Comparison of ENCODE assay signal across 21 cellular contexts in the genomic region with DNA sequence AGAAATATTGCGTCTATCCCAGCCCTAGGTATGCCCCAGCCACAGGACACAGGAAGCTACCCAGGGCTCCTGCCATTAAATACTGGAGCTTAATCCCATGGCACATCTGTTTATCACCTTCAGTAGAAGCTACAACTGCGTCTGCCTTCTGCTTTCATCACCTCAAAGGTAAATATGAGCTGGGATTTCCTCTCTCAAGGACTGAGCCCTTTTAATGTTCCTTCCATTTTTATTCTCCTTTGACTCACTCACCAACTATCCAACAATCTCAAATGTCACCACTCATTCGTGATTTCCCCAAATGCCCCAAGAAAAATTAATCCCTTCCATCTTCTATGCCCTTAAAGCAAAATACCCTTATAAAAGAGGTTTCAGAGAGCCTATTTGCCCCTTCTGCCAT. TPM values are rescaled to one million over a fixed set of nuclear protein-coding genes. Genes with fewer than 3 reads are reported as not detected.
DNase-seq lines count a peak whose midpoint lies in the region; ATAC-seq, FAIRE-seq and TF ChIP-seq lines count a peak whose summit lies in the region.
"Had no signal": no experiment of that assay in that cellular context is flagged by ENCODE, and none has a peak within 500 bp of the region (broad histone marks: within the 10 kb centered on the region; RNA-seq: fewer than 3 reads in every experiment).

No MANE protein-coding gene starts in this region.

- H3K4me2 ChIP-seq in HCT116 (ENCODE audit: low read length) (peak overlapping the region; percentile 84), skeletal muscle satellite cell (ENCODE audit: low read length) (peak overlapping the region; percentile 43)
- H3K4me2 ChIP-seq: KMS-11, SK-N-SH had no signal

- H3K9ac ChIP-seq in HCT116 (ENCODE audit: low read length): peak overlapping the region; percentile 23; the same call in 1 of the 2 replicates
- H3K9ac ChIP-seq in skeletal muscle satellite cell (ENCODE audit: low read depth, low read length): no peak overlapping the region
- H3K9ac ChIP-seq: GM23248, KMS-11, SK-N-SH had no signal

- no peak for ATAC-seq in HCT116

- no peak for TF ChIP-seq CTCF in HCT116 (IDR thresholded peaks at IDR 0.05 in 2 of 3, conservative IDR thresholded peaks at IDR 0.05 in 1 of 3; ENCODE audit: borderline replicate concordance in 1 of 3, insufficient read depth in 1 of 3, low read depth in 2 of 3, low read length in 2 of 3)
- no peak for TF ChIP-seq CTCF in bronchial epithelial cell (IDR thresholded peaks at IDR 0.05; ENCODE audit: insufficient read depth, low read length, severe bottlenecking)

- H3K27ac ChIP-seq in HCT116 (ENCODE audit: low read depth, low read length): peak overlapping the region; percentile 85
- H3K27ac ChIP-seq: GM23248, KMS-11 had no signal

- POLR2A ChIA-PET in HCT116 (lab: Charles Lee): no interaction called here

- CTCF ChIA-PET in HCT116 (lab: Charles Lee): no interaction called here

- no peaks in the 10 kb centered on the region for H3K36me3 ChIP-seq in HCT116 (ENCODE audit: control insufficient read depth in 1 of 2, insufficient read depth in 2 of 2, low read length in 2 of 2)
- no peaks in the 10 kb centered on the region for H3K36me3 ChIP-seq in bronchial epithelial cell (ENCODE audit: control insufficient read depth, insufficient read depth, low read length)
- no peaks in the 10 kb centered on the region for H3K36me3 ChIP-seq in skeletal muscle satellite cell (ENCODE audit: insufficient read depth, low read length)
- H3K36me3 ChIP-seq: HAP-1 had no signal

- FAIRE-seq in bronchial epithelial cell (lab: Jason Lieb, UNC): peak; percentile 32
- FAIRE-seq: GM18507 had no signal

- no peak for DNase-seq in HCT116 (ENCODE audit: low read depth, low spot score)
- DNase-seq in NCI-H69 (lab: John Stamatoyannopoulos, UW): peak; percentile 0
- no peak for DNase-seq in bronchial epithelial cell (ENCODE audit: low read depth)
- no peak for DNase-seq in stimulated activated CD4-positive, alpha-beta T cell treated with anti-CD3 and anti-CD28 coated beads, Interleukin-4, amount 100 ng/mL, for 1 hour
- DNase-seq in G401 (ENCODE audit: low spot score): no peak
- DNase-seq in midbrain (lab: John Stamatoyannopoulos, UW): no peak
- DNase-seq: Caco-2; CD4-positive, alpha-beta T cell; DMS 273 treated with DMSO at 0.1 percent for 48 hours; GDM1; GM23248; NCI-H1417; NCI-H1694 treated with DMSO at 0.1 percent for 48 hours; NCI-H774; SHP77 treated with DMSO at 0.1 percent for 48 hours; SK-N-SH; T-helper 2 cell had no signal

- in situ Hi-C loops in G401 (cut with HindIII; ENCODE audit: low sequenced_read_pairs): no loop called here

- H3K9me3 ChIP-seq in HCT116 (ENCODE audit: control insufficient read depth in 1 of 2, insufficient read depth in 1 of 2, low read depth in 1 of 2, low read length in 2 of 2) (no peaks in the 10 kb centered on the region), skeletal muscle satellite cell (replicated peaks; ENCODE audit: low read length) (no peaks in the 10 kb centered on the region)
- H3K9me3 ChIP-seq: Caco-2, HAP-1, SK-N-SH had no signal

- no peaks in the 10 kb centered on the region for H4K20me1 ChIP-seq in HCT116 (ENCODE audit: insufficient read depth)

- peak overlapping the region; percentile 68 for H2AFZ ChIP-seq in HCT116 (ENCODE audit: low read depth, low read length, poor library complexity, severe bottlenecking)
- H2AFZ ChIP-seq: GM23248 had no signal

- H3K4me3 ChIP-seq in HCT116 (replicated peaks in 1 of 2; ENCODE audit: low read depth in 1 of 2, low read length in 2 of 2): peak overlapping the region in 1 of 2 experiments; percentile 18; a peak in 1 of 4 replicates
- no peak overlapping the region for H3K4me3 ChIP-seq in bronchial epithelial cell (ENCODE audit: low read depth, low read length)
- H3K4me3 ChIP-seq in skeletal muscle satellite cell (ENCODE audit: low read length): peak overlapping the region; percentile 31
- H3K4me3 ChIP-seq: GM23248, HAP-1 had no signal

- peaks cover 31% of the 10 kb centered on the region for H3K79me2 ChIP-seq in HCT116 (ENCODE audit: insufficient read depth, low read length)

- H3K4me1 ChIP-seq in HCT116 (ENCODE audit: control insufficient read depth in 1 of 2, insufficient read depth in 2 of 2, low read length in 2 of 2) (peaks cover 34 to 61% of the 10 kb centered on the region in 2 experiments), skeletal muscle satellite cell (ENCODE audit: control insufficient read depth, insufficient read depth, low read length) (peaks cover 19% of the 10 kb centered on the region)

- no TSS peak for BruUV-seq in HCT116 (replicated peaks; lab: Mats Ljungman, UMichigan)

- H3K27me3 ChIP-seq in HCT116 (ENCODE audit: insufficient read depth, low read length): no peaks in the 10 kb centered on the region
- H3K27me3 ChIP-seq in bronchial epithelial cell (ENCODE audit: control insufficient read depth, insufficient read depth, low read length): no peaks in the 10 kb centered on the region
- H3K27me3 ChIP-seq in skeletal muscle satellite cell (ENCODE audit: control insufficient read depth, insufficient read depth, low read length): no peaks in the 10 kb centered on the region

- H3K9me2 ChIP-seq in HCT116 (ENCODE audit: insufficient read depth): no peaks in the 10 kb centered on the region
- H3K9me2 ChIP-seq: SK-N-SH had no signal

- intact Hi-C loops in HCT116 (cut with micrococcal nuclease): no loop called here

- RAD21 ChIA-PET in HCT116 (lab: Charles Lee; ENCODE audit: low non-redundant PET in 1 of 2, low total read pairs in 2 of 2, uncharacterized antibody in 2 of 2, unreplicated experiment in 2 of 2): no interaction called here

- no peak for TF ChIP-seq POLR2A in HCT116 (IDR thresholded peaks at IDR 0.05; ENCODE audit: borderline replicate concordance, extremely low read depth, insufficient read depth, insufficient read length)

- TF ChIP-seq RAD21 in HCT116 (IDR thresholded peaks at IDR 0.05; ENCODE audit: low read depth): no peak

TF ChIP-seq in HCT116, 20 proteins besides CTCF, POLR2A, EP300 and RAD21:
- peak; percentile 57 for TF ChIP-seq TCF7L2 (IDR thresholded peaks at IDR 0.05; ENCODE audit: borderline replicate concordance, extremely low read depth, insufficient read depth, insufficient read length)
- TF ChIP-seq, protein P1, sequence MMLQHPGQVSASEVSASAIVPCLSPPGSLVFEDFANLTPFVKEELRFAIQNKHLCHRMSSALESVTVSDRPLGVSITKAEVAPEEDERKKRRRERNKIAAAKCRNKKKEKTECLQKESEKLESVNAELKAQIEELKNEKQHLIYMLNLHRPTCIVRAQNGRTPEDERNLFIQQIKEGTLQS (IDR thresholded peaks at IDR 0.05): no peak

RNA-seq across cellular contexts. Expression of a gene that starts 1.8 kb away (rescaled TPM):
- total RNA-seq in HCT116 (2021; ENCODE audit: unreplicated experiment): 48.8 TPM
- 18.3 and 21.7 TPM in 2 replicates for polyA plus RNA-seq in HCT116 (2012)
- 3.2 and 3.4 TPM in 2 replicates for total RNA-seq in bronchial epithelial cell
- 5.2 and 5.3 TPM in 2 replicates for total RNA-seq in skeletal muscle satellite cell (2012; rRNA removed)
- total RNA-seq in G401 (2014; rRNA removed; shearing (Covaris generic)): 0.06 and 0.07 TPM in 2 replicates

Comparison
In these comparisons a context has a peak if more than half of its experiments do, and no peak if none do; other contexts are left out.
1. RNA of a gene that starts 1.8 kb away (total RNA-seq): 48.8 TPM in HCT116 (single experiment); 3.2 to 3.4 TPM in bronchial epithelial cell and 0.06 to 0.07 TPM in G401; every median in the first group is over 10 times any median in the second.